29 cellular contexts compared by ENCODE assay signal in the genomic region with DNA sequence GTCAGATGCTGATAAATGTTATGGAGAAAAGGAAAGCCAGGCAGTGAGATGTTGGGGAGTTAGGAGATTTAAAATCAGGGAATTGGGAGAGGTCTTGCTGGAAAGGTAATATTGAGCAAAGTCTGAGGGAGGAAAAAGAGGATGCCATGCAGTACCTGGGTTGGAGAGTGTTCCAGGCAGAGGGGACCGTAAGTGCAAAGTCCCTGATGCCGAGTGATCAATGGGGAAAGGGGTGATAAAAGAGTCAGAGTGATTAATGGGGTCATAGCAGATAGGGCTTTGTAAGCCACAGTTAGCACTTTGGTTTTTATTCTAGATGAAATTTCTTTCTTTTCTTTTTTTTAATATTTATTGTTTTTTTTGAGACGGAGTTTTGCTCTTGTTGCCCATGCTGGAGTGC. TPM values are rescaled to one million over a fixed set of nuclear protein-coding genes. Genes with fewer than 3 reads are reported as not detected.
DNase-seq lines count a peak whose midpoint lies in the region; ATAC-seq and TF ChIP-seq lines count a peak whose summit lies in the region.
"Had no signal": no experiment of that assay in that cellular context is flagged by ENCODE, and none has a peak within 500 bp of the region (broad histone marks: within the 10 kb centered on the region; RNA-seq: fewer than 3 reads in every experiment).

No MANE protein-coding gene starts in this region.

- POLR2A ChIA-PET in HEK293 (lab: Yijun Ruan, JAX) = interaction anchor here (0.8 kb wide), 1 partner anchor 10 kb away, joined by 4 read pairs; no protein-coding TSS in a partner anchor

- H3K4me3 Mint-ChIP-seq in T-helper 1 cell treated with Interleukin-12 subunit alpha and Interleukin-12 subunit beta and Interleukin-4 antibody, amounts not matched to agents 30 μg/mL and 1 μg/mL, for 36 hours = peak overlapping the region; percentile 47
- peak overlapping the region; percentile 16 for H3K4me3 Mint-ChIP-seq in activated T-helper 1 cell treated with anti-CD3 and anti-CD28 coated beads, Interleukin-12 subunit alpha, Interleukin-12 subunit beta, Interleukin-2, Interleukin-4 antibody, amounts not matched to agents 30 ng/mL and 10 ng/mL and 1 ng/mL, durations not matched to agents 14 hours and 24 hours and 36 hours
- H3K4me3 Mint-ChIP-seq in CD14-positive monocyte = no peak overlapping the region

- peak overlapping the region; percentile 43 for H3K27ac Mint-ChIP-seq in T-helper 1 cell treated with Interleukin-12 subunit alpha and Interleukin-12 subunit beta and Interleukin-4 antibody, amounts not matched to agents 30 μg/mL and 1 μg/mL, for 36 hours
- peak overlapping the region; percentile 56 for H3K27ac Mint-ChIP-seq in activated T-helper 1 cell treated with anti-CD3 and anti-CD28 coated beads, Interleukin-12 subunit alpha, Interleukin-12 subunit beta, Interleukin-2, Interleukin-4 antibody, amounts not matched to agents 30 ng/mL and 10 ng/mL and 1 ng/mL, durations not matched to agents 14 hours and 24 hours and 36 hours
- no peak overlapping the region for H3K27ac Mint-ChIP-seq in CD14-positive monocyte
- H3K27ac Mint-ChIP-seq: H9 had no signal

- intact Hi-C loops in activated T-helper 1 cell treated with anti-CD3 and anti-CD28 coated beads, Interleukin-12 subunit alpha, Interleukin-12 subunit beta, Interleukin-2, Interleukin-4 antibody, amounts not matched to agents 30 ng/mL and 10 ng/mL and 1 ng/mL, durations not matched to agents 14 hours and 24 hours and 36 hours (cut with micrococcal nuclease) = loop anchor here (1.0 to 2.0 kb wide), 2 partner anchors 41 to 53 kb away; no protein-coding TSS in a partner anchor
- intact Hi-C loops in CD14-positive monocyte (cut with micrococcal nuclease) = loop anchor here in 1 of 2 donors (10.0 kb wide), 1 partner anchor 57 kb away; the partner anchor contains the start of gene PRSS36

- H2BK5ac ChIP-seq in mesendoderm (ENCODE audit: low read length) = no peak overlapping the region

- H3K4me1 Mint-ChIP-seq in T-helper 1 cell treated with Interleukin-12 subunit alpha and Interleukin-12 subunit beta and Interleukin-4 antibody, amounts not matched to agents 30 μg/mL and 1 μg/mL, for 36 hours (ENCODE audit: low read depth) = peaks cover 27% of the 10 kb centered on the region
- H3K4me1 Mint-ChIP-seq in activated T-helper 1 cell treated with anti-CD3 and anti-CD28 coated beads, Interleukin-12 subunit alpha, Interleukin-12 subunit beta, Interleukin-2, Interleukin-4 antibody, amounts not matched to agents 30 ng/mL and 10 ng/mL and 1 ng/mL, durations not matched to agents 14 hours and 24 hours and 36 hours (ENCODE audit: low read depth) = peaks cover 22% of the 10 kb centered on the region
- peaks cover 36% of the 10 kb centered on the region for H3K4me1 Mint-ChIP-seq in CD14-positive monocyte

- no peaks in the 10 kb centered on the region for H3K36me3 Mint-ChIP-seq in T-helper 1 cell treated with Interleukin-12 subunit alpha and Interleukin-12 subunit beta and Interleukin-4 antibody, amounts not matched to agents 30 μg/mL and 1 μg/mL, for 36 hours (ENCODE audit: low read depth)
- H3K36me3 Mint-ChIP-seq in activated T-helper 1 cell treated with anti-CD3 and anti-CD28 coated beads, Interleukin-12 subunit alpha, Interleukin-12 subunit beta, Interleukin-2, Interleukin-4 antibody, amounts not matched to agents 30 ng/mL and 10 ng/mL and 1 ng/mL, durations not matched to agents 14 hours and 24 hours and 36 hours (ENCODE audit: low read depth) = peaks cover 2% of the 10 kb centered on the region
- H3K36me3 Mint-ChIP-seq in CD14-positive monocyte = peaks cover 7 to 15% of the 10 kb centered on the region in 2 donors

- H3K4ac ChIP-seq in mesendoderm (ENCODE audit: low read depth, low read length) = no peak overlapping the region

- H3K4me3 ChIP-seq in HEK293 (ENCODE audit: low read depth, low read length) (no peak overlapping the region), mesendoderm (ENCODE audit: low read length) (no peak overlapping the region)
- H3K4me3 ChIP-seq: GM23248, PC-9, SJSA1 had no signal

- no peak for DNase-seq in T-helper 1 cell
- no peak for DNase-seq in activated T-helper 1 cell treated with anti-CD3 and anti-CD28 coated beads, Interleukin-12 subunit alpha, Interleukin-12 subunit beta, Interleukin-2, Interleukin-4 antibody, amounts not matched to agents 30 ng/mL and 10 ng/mL and 1 ng/mL, durations not matched to agents 14 hours and 24 hours and 36 hours (ENCODE audit: low spot score)
- DNase-seq in mesendoderm = no peak
- DNase-seq in substantia nigra (lab: John Stamatoyannopoulos, UW) = no peak
- DNase-seq in CD14-positive monocyte (ENCODE audit: low spot score) = no peak
- DNase-seq: BE2C; DMS53; GM23248; H9; IMR-90; NCI-H1048; NCI-H1417; NCI-H1694; NCI-H2029 treated with DMSO at 0.1 percent for 48 hours; NCI-H2227 treated with DMSO at 0.1 percent for 48 hours; NCI-H510A; NCI-H748 treated with DMSO at 0.1 percent for 48 hours; NK-92 treated with Interleukin-12 subunit alpha and Interleukin-12 subunit beta, amount 100 ng/mL, for 24 hours; PC-9 had no signal

- no peaks in the 10 kb centered on the region for H3K9me3 Mint-ChIP-seq in T-helper 1 cell treated with Interleukin-12 subunit alpha and Interleukin-12 subunit beta and Interleukin-4 antibody, amounts not matched to agents 30 μg/mL and 1 μg/mL, for 36 hours
- H3K9me3 Mint-ChIP-seq in activated T-helper 1 cell treated with anti-CD3 and anti-CD28 coated beads, Interleukin-12 subunit alpha, Interleukin-12 subunit beta, Interleukin-2, Interleukin-4 antibody, amounts not matched to agents 30 ng/mL and 10 ng/mL and 1 ng/mL, durations not matched to agents 14 hours and 24 hours and 36 hours = no peaks in the 10 kb centered on the region
- H3K9me3 Mint-ChIP-seq in CD14-positive monocyte = peaks cover 0 to 8% (median 3%) of the 10 kb centered on the region in 7 donors
- H3K9me3 Mint-ChIP-seq: H9 had no signal

- H4K5ac ChIP-seq in mesendoderm (ENCODE audit: low read length) = no peak overlapping the region

- no peak overlapping the region for H2BK120ac ChIP-seq in mesendoderm (ENCODE audit: low read depth, low read length)

- H3K9ac ChIP-seq in mesendoderm (ENCODE audit: low read length) = no peak overlapping the region
- H3K9ac ChIP-seq: GM23248, KMS-11 had no signal

- TF ChIP-seq CTCF in HEK293 (tag by site-specific recombination; IDR thresholded peaks at IDR 0.05) (no peak), CD14-positive monocyte (IDR thresholded peaks at IDR 0.05) (no peak)

- H2BK15ac ChIP-seq in mesendoderm (replicated peaks; ENCODE audit: low read depth) = no peak overlapping the region

- H3K79me1 ChIP-seq in mesendoderm (ENCODE audit: low read length) = no peaks in the 10 kb centered on the region

- H3K27ac ChIP-seq in HEK293 (ENCODE audit: extremely low read depth, low read depth, low read length) (no peak overlapping the region), mesendoderm (ENCODE audit: low read depth, low read length) (no peak overlapping the region), substantia nigra (ENCODE audit: low read depth, low read length, poor library complexity, severe bottlenecking) (no peak overlapping the region)
- H3K27ac ChIP-seq: 22Rv1, GM23248, KMS-11, PC-9, SJSA1 had no signal

- no peak for ATAC-seq in HG02938 (IDR thresholded peaks at IDR 0.05; ENCODE audit: unreplicated experiment)
- ATAC-seq: Right ventricle myocardium inferior had no signal

- no peak overlapping the region for H3K23ac ChIP-seq in mesendoderm (ENCODE audit: low read length)

- H3K4me2 ChIP-seq in mesendoderm (ENCODE audit: low read length) = no peak overlapping the region
- H3K4me2 ChIP-seq: KMS-11, PC-9 had no signal

- no peak overlapping the region for H4K8ac ChIP-seq in mesendoderm (ENCODE audit: low read depth, low read length)

- H3K36me3 ChIP-seq in HEK293 (ENCODE audit: control insufficient read depth in 2 of 2, insufficient read depth in 1 of 2, low read length in 2 of 2) = no peaks in the 10 kb centered on the region
- no peaks in the 10 kb centered on the region for H3K36me3 ChIP-seq in mesendoderm (ENCODE audit: control insufficient read depth, insufficient read depth, low read length)
- H3K36me3 ChIP-seq: BE2C, SJSA1 had no signal

- H3K4me1 ChIP-seq in HEK293 (ENCODE audit: control insufficient read depth, insufficient read depth, low read length) (no peaks in the 10 kb centered on the region), mesendoderm (ENCODE audit: control insufficient read depth, low read depth, low read length) (no peaks in the 10 kb centered on the region)
- H3K4me1 ChIP-seq: BE2C had no signal

- no peak overlapping the region for H2AK5ac ChIP-seq in mesendoderm (ENCODE audit: low read length)

- CTCF ChIA-PET in HEK293 (lab: Yijun Ruan, JAX) = interaction anchor here (1.4 kb wide), 1 partner anchor 122 kb away, joined by 3 read pairs; no protein-coding TSS in a partner anchor

- H3K18ac ChIP-seq in mesendoderm (ENCODE audit: low read length) = no peak overlapping the region

- H3K79me2 ChIP-seq in mesendoderm (ENCODE audit: control insufficient read depth, insufficient read depth, low read length) = no peaks in the 10 kb centered on the region

- no CpG with 5 or more reads among the region's 3 CpGs for WGBS in mesendoderm (ENCODE audit: extremely low coverage, insufficient coverage, low lambda C conversion rate)

- H3K56ac ChIP-seq in mesendoderm (ENCODE audit: low read length) = peak overlapping the region; percentile 7

- peaks cover 18% of the 10 kb centered on the region for H3K27me3 Mint-ChIP-seq in T-helper 1 cell treated with Interleukin-12 subunit alpha and Interleukin-12 subunit beta and Interleukin-4 antibody, amounts not matched to agents 30 μg/mL and 1 μg/mL, for 36 hours (ENCODE audit: low read depth)
- H3K27me3 Mint-ChIP-seq in activated T-helper 1 cell treated with anti-CD3 and anti-CD28 coated beads, Interleukin-12 subunit alpha, Interleukin-12 subunit beta, Interleukin-2, Interleukin-4 antibody, amounts not matched to agents 30 ng/mL and 10 ng/mL and 1 ng/mL, durations not matched to agents 14 hours and 24 hours and 36 hours (ENCODE audit: insufficient read depth) = peaks cover 18% of the 10 kb centered on the region
- H3K27me3 Mint-ChIP-seq in CD14-positive monocyte (ENCODE audit: low read depth in 3 of 3) = peaks cover 34 to 50% (median 49%) of the 10 kb centered on the region in 3 donors

- peaks cover 10% of the 10 kb centered on the region for H3K27me3 ChIP-seq in mesendoderm (ENCODE audit: insufficient read depth, low read length, poor library complexity)

- no peaks in the 10 kb centered on the region for H3K9me3 ChIP-seq in HEK293 (ENCODE audit: control insufficient read depth, insufficient read depth, low read depth, low read length)
- H3K9me3 ChIP-seq: BE2C, SJSA1 had no signal

RNA-seq across cellular contexts. Expression of gene TRIM72, which starts 2.0 kb away (rescaled TPM):
- 0.10 and 0.15 TPM in 2 replicates for total RNA-seq in activated T-helper 1 cell treated with anti-CD3 and anti-CD28 coated beads, Interleukin-12 subunit alpha, Interleukin-12 subunit beta, Interleukin-2, Interleukin-4 antibody, amounts not matched to agents 30 ng/mL and 10 ng/mL and 1 ng/mL, durations not matched to agents 14 hours and 24 hours and 36 hours
- 0.15 TPM for polyA plus RNA-seq in mesendoderm (2013, experiment 1 of 2)
- polyA plus RNA-seq in mesendoderm (2013, experiment 2 of 2) = 0.13 TPM
- not detected for polyA plus RNA-seq in CD14-positive monocyte
- total RNA-seq: Daoy, G401, GM23248, IMR-90, RPMI7951, SJSA1 had no signal
- polyA plus RNA-seq: GM23248, IMR-90 had no signal

RNA-seq across cellular contexts. Expression of gene PYDC1, which starts 5.0 kb away (rescaled TPM):
- not detected in 2 replicates for total RNA-seq in activated T-helper 1 cell treated with anti-CD3 and anti-CD28 coated beads, Interleukin-12 subunit alpha, Interleukin-12 subunit beta, Interleukin-2, Interleukin-4 antibody, amounts not matched to agents 30 ng/mL and 10 ng/mL and 1 ng/mL, durations not matched to agents 14 hours and 24 hours and 36 hours
- 1.4 TPM for polyA plus RNA-seq in mesendoderm (2013, experiment 1 of 2)
- polyA plus RNA-seq in mesendoderm (2013, experiment 2 of 2) = 1.6 TPM
- polyA plus RNA-seq in CD14-positive monocyte = not detected
- total RNA-seq: Daoy, G401, GM23248, IMR-90, PC-9, Right ventricle myocardium inferior, RPMI7951, SJSA1 had no signal
- polyA plus RNA-seq: GM23248, IMR-90 had no signal

RNA-seq across cellular contexts. Expression of gene PYCARD, which starts 9.4 kb away (rescaled TPM):
- total RNA-seq in activated T-helper 1 cell treated with anti-CD3 and anti-CD28 coated beads, Interleukin-12 subunit alpha, Interleukin-12 subunit beta, Interleukin-2, Interleukin-4 antibody, amounts not matched to agents 30 ng/mL and 10 ng/mL and 1 ng/mL, durations not matched to agents 14 hours and 24 hours and 36 hours = 20.9 and 21.2 TPM in 2 replicates
- 27.8 TPM for polyA plus RNA-seq in mesendoderm (2013, experiment 1 of 2)
- polyA plus RNA-seq in mesendoderm (2013, experiment 2 of 2) = 27.6 TPM
- polyA plus RNA-seq in CD14-positive monocyte = 100 to 1,000 TPM; 374 to 400 TPM

RNA-seq across cellular contexts. Expression of gene FUS, which starts 32.0 kb away (rescaled TPM):
- 950 and 955 TPM in 2 replicates for total RNA-seq in activated T-helper 1 cell treated with anti-CD3 and anti-CD28 coated beads, Interleukin-12 subunit alpha, Interleukin-12 subunit beta, Interleukin-2, Interleukin-4 antibody, amounts not matched to agents 30 ng/mL and 10 ng/mL and 1 ng/mL, durations not matched to agents 14 hours and 24 hours and 36 hours
- 1,268 TPM for polyA plus RNA-seq in mesendoderm (2013, experiment 1 of 2)
- polyA plus RNA-seq in mesendoderm (2013, experiment 2 of 2) = 1,201 TPM
- polyA plus RNA-seq in CD14-positive monocyte = 10 to 100 TPM; 54.9 to 78.5 TPM

RNA-seq across cellular contexts. Expression of gene ITGAM, which starts 47.8 kb away (rescaled TPM):
- 14.2 and 16.8 TPM in 2 replicates for total RNA-seq in activated T-helper 1 cell treated with anti-CD3 and anti-CD28 coated beads, Interleukin-12 subunit alpha, Interleukin-12 subunit beta, Interleukin-2, Interleukin-4 antibody, amounts not matched to agents 30 ng/mL and 10 ng/mL and 1 ng/mL, durations not matched to agents 14 hours and 24 hours and 36 hours
- polyA plus RNA-seq in mesendoderm (2013, experiment 1 of 2) = 0.53 TPM
- polyA plus RNA-seq in mesendoderm (2013, experiment 2 of 2) = 0.29 TPM
- polyA plus RNA-seq in CD14-positive monocyte = 100 to 1,000 TPM in 1 of 2 donors, 10 to 100 TPM in 1; 71.9 to 117 TPM
- total RNA-seq: Daoy, GM23248, RPMI7951 had no signal
- polyA plus RNA-seq: GM23248, IMR-90 had no signal

Comparison
In these comparisons a context has a peak if more than half of its experiments do, and no peak if none do; other contexts are left out.
1. H3K27ac Mint-ChIP-seq: peak in T-helper 1 cell treated with Interleukin-12 subunit alpha and Interleukin-12 subunit beta and Interleukin-4 antibody, amounts not matched to agents 30 μg/mL and 1 μg/mL, for 36 hours (single experiment) and activated T-helper 1 cell treated with anti-CD3 and anti-CD28 coated beads, Interleukin-12 subunit alpha, Interleukin-12 subunit beta, Interleukin-2, Interleukin-4 antibody, amounts not matched to agents 30 ng/mL and 10 ng/mL and 1 ng/mL, durations not matched to agents 14 hours and 24 hours and 36 hours (single experiment); none in CD14-positive monocyte (0 of 7).
2. H3K4me3 Mint-ChIP-seq: peak in T-helper 1 cell treated with Interleukin-12 subunit alpha and Interleukin-12 subunit beta and Interleukin-4 antibody, amounts not matched to agents 30 μg/mL and 1 μg/mL, for 36 hours (single experiment) and activated T-helper 1 cell treated with anti-CD3 and anti-CD28 coated beads, Interleukin-12 subunit alpha, Interleukin-12 subunit beta, Interleukin-2, Interleukin-4 antibody, amounts not matched to agents 30 ng/mL and 10 ng/mL and 1 ng/mL, durations not matched to agents 14 hours and 24 hours and 36 hours (single experiment); none in CD14-positive monocyte (0 of 2).